Comparison of ENCODE assay signal across 10 cellular contexts in the genomic region with DNA sequence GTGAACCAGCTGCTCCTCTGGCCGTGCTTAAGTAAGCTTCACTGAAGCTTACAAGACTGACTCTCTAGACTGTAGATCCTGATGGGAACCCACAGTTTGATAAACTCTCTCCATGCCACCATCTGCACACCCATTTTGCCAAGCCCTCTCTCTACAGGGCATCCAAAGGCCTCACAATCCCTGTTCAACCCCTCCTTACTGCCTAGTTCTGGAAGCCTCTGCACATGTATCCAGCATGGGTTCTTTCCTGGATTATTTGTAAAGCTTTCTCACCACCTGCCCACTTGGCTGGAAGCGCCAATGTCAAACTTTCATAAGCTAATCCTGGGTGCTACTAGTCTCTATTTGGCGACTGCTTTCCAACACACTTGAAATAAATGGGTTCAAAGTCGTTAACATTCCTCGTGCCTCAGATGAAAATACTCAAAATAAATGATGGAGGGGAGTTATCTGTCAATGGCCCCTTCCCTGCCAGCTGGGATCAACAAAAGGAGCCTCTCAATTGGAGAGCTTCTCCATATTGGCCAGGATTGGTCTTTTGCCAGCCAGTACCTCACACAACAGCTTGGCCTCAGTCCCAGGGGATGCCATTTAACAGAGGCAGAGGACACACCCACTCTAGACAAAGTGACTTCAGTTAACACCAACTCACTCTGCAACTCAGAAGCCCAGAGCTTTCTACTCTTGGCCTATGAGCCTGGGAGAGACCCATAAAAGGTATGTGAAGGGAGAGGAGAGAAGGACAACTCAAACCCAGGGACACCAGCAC. TPM values are rescaled to one million over a fixed set of nuclear protein-coding genes. Genes with fewer than 3 reads are reported as not detected.
DNase-seq lines count a peak whose midpoint lies in the region; ATAC-seq and TF ChIP-seq lines count a peak whose summit lies in the region.
"Had no signal": no experiment of that assay in that cellular context is flagged by ENCODE, and none has a peak within 500 bp of the region (broad histone marks: within the 10 kb centered on the region; RNA-seq: fewer than 3 reads in every experiment).

No MANE protein-coding gene starts in this region.

- DNase-seq in Daoy (ENCODE audit: low read depth) (peak; percentile 34), NCI-H1694 (lab: John Stamatoyannopoulos, UW) (peak; percentile 87), T-helper 17 cell (no peak), mucosa of gallbladder (ENCODE audit: low spot score) (peak; percentile 68), foreskin keratinocyte (no peak), GM13976 (ENCODE audit: low spot score) (no peak), glomerular visceral epithelial cell (ENCODE audit: extremely low spot score) (no peak), endodermal cell (no peak)

- H3K36me3 Mint-ChIP-seq in T-helper 17 cell (ENCODE audit: low read depth) (no peaks in the 10 kb centered on the region), endodermal cell (ENCODE audit: low read depth) (peaks cover 14% of the 10 kb centered on the region)

- H3K9me3 ChIP-seq in T-helper 17 cell (ENCODE audit: control insufficient read depth, low read length, poor library complexity, severe bottlenecking) (no peaks in the 10 kb centered on the region), endodermal cell (ENCODE audit: control insufficient read depth, low read length) (no peaks in the 10 kb centered on the region)

- H3K27me3 ChIP-seq in foreskin keratinocyte (no peaks in the 10 kb centered on the region), endodermal cell (ENCODE audit: control insufficient read depth, insufficient read depth, low read length, poor library complexity, severe bottlenecking) (no peaks in the 10 kb centered on the region)

- H3K4me1 Mint-ChIP-seq in T-helper 17 cell (peaks cover 69% of the 10 kb centered on the region), endodermal cell (peaks cover 10% of the 10 kb centered on the region)

- 97 to 100% methylated on average over 4 to 5 of the region's 5 CpGs for WGBS in endodermal cell (ENCODE audit: insufficient coverage in 1 of 2, insufficient read length in 1 of 2), 2 experiments

- ATAC-seq in T-helper 17 cell (no peak), foreskin keratinocyte (no peak)

- peak overlapping the region; percentile 74 for H3K4me3 Mint-ChIP-seq in T-helper 17 cell
- no peak overlapping the region for H3K4me3 Mint-ChIP-seq in endodermal cell
- H3K4me3 Mint-ChIP-seq: stimulated activated naive CD8-positive, alpha-beta T cell treated with anti-CD3 and anti-CD28 coated beads, Interleukin-15, Interleukin-2, amounts not matched to agents 100 ng/mL and 50 ng/mL, for 24 hours had no signal

- no peak overlapping the region for H3K27ac ChIP-seq in foreskin keratinocyte
- no peak overlapping the region for H3K27ac ChIP-seq in endodermal cell (ENCODE audit: low read depth, low read length)

- TF ChIP-seq CTCF in foreskin keratinocyte (conservative IDR thresholded peaks at IDR 0.05) (no peak), GM13976 (IDR thresholded peaks at IDR 0.05; ENCODE audit: borderline replicate concordance, control extremely low read depth, extremely low read depth, insufficient read depth, missing control alignments) (no peak), endodermal cell (conservative IDR thresholded peaks at IDR 0.05) (no peak)

- H3K4me1 ChIP-seq in foreskin keratinocyte (no peaks in the 10 kb centered on the region), endodermal cell (ENCODE audit: control insufficient read depth, insufficient read depth, low read length) (peaks cover 4% of the 10 kb centered on the region)

- no peaks in the 10 kb centered on the region for H3K9me3 Mint-ChIP-seq in endodermal cell
- H3K9me3 Mint-ChIP-seq: stimulated activated naive CD8-positive, alpha-beta T cell treated with anti-CD3 and anti-CD28 coated beads, Interleukin-15, Interleukin-2, amounts not matched to agents 100 ng/mL and 50 ng/mL, for 24 hours had no signal

- H3K4me3 ChIP-seq in endodermal cell (ENCODE audit: low read length) = no peak overlapping the region

- peaks cover 9% of the 10 kb centered on the region for H3K36me3 ChIP-seq in endodermal cell (ENCODE audit: control insufficient read depth, insufficient read depth, low read length)

- H3K27ac Mint-ChIP-seq in T-helper 17 cell = peak overlapping the region; percentile 90
- no peak overlapping the region for H3K27ac Mint-ChIP-seq in endodermal cell
- H3K27ac Mint-ChIP-seq: progenitor cell of endocrine pancreas; stimulated activated naive CD8-positive, alpha-beta T cell treated with anti-CD3 and anti-CD28 coated beads, Interleukin-15, Interleukin-2, amounts not matched to agents 100 ng/mL and 50 ng/mL, for 24 hours had no signal

- H3K9ac ChIP-seq in endodermal cell (ENCODE audit: extremely low read depth, low read length, poor library complexity, severe bottlenecking) = no peak overlapping the region

- H3K27me3 Mint-ChIP-seq in T-helper 17 cell (no peaks in the 10 kb centered on the region), endodermal cell (ENCODE audit: insufficient read depth) (no peaks in the 10 kb centered on the region)
- H3K27me3 Mint-ChIP-seq: progenitor cell of endocrine pancreas; stimulated activated naive CD8-positive, alpha-beta T cell treated with anti-CD3 and anti-CD28 coated beads, Interleukin-15, Interleukin-2, amounts not matched to agents 100 ng/mL and 50 ng/mL, for 24 hours had no signal

- in situ Hi-C loops in GM13976 (cut with MboI; ENCODE audit: low sequenced_read_pairs, unreplicated experiment) = no loop called here

RNA-seq across cellular contexts. Expression of a gene that starts 48.1 kb away (rescaled TPM):
- 20.3 and 21.0 TPM in 2 replicates for total RNA-seq in Daoy (2014; rRNA removed; shearing (Covaris generic))
- total RNA-seq in T-helper 17 cell (10 to 100 TPM; 50.7 to 78.4 TPM), mucosa of gallbladder (60.4 TPM), foreskin keratinocyte (10.0 and 11.2 TPM in 2 replicates), endodermal cell (10 to 100 TPM; 25.8 to 30.3 TPM)
- polyA plus RNA-seq in foreskin keratinocyte = 6.1 and 6.6 TPM in 2 replicates
- polyA plus RNA-seq in endodermal cell (2013, experiment 1 of 2) = 12.5 TPM
- polyA plus RNA-seq in endodermal cell (2013, experiment 2 of 2) = 14.0 TPM

Comparison
In these comparisons a context has a peak if more than half of its experiments do, and no peak if none do; other contexts are left out.
1. DNase-seq: peak in Daoy (single experiment), NCI-H1694 (single experiment) and mucosa of gallbladder (single experiment); none in T-helper 17 cell (0 of 3), foreskin keratinocyte (0 of 2), GM13976 (single experiment), glomerular visceral epithelial cell (single experiment) and endodermal cell (single experiment).